ENCODE assay signal across 6 cellular contexts in genomic region chr2:129462967-129463366, GRCh38.
"Had no signal": no experiment of that assay in that cellular context is flagged by ENCODE, and none has a peak within 500 bp of the region (broad histone marks: within the 10 kb centered on the region; RNA-seq: fewer than 3 reads in every experiment).

No MANE protein-coding gene starts in this region.

- H3K9me3 Mint-ChIP-seq: IgD-negative memory B cell had no signal

- H3K4me3 ChIP-seq: K562 had no signal

- H3K27ac ChIP-seq: HL-60 had no signal

- ATAC-seq: HepG2, K562 had no signal

- H3K36me3 Mint-ChIP-seq: IgD-negative memory B cell had no signal

- H3K4me3 Mint-ChIP-seq: IgD-negative memory B cell had no signal

- H3K27me3 Mint-ChIP-seq: IgD-negative memory B cell had no signal

- DNase-seq: IMR-90, KBM-7 had no signal

- H3K4me1 Mint-ChIP-seq: IgD-negative memory B cell had no signal

- H3K27ac Mint-ChIP-seq: IgD-negative memory B cell had no signal
